ENCODE assay signal across 37 cellular contexts in the genomic region with DNA sequence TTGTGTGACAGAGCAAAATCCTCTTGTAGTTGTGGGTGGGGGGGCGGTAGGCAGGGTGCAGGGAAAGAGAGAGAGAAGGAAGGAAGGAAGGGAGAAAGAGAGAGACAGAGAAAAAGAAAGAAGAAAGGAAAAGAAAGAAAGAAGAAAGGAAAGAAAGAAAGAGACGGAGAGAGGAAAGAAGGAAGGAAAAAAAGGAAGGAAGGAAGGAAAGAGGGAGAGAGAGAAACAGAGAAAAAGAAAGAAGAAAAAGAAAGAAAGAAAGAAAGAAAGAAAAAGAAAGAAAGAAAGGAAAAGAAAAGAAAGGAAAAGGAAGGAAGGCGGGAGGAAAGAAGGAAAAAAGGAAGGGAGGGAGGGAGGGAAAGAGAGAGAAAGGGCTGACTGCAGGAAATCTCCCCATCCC. TPM values are rescaled to one million over a fixed set of nuclear protein-coding genes. Genes with fewer than 3 reads are reported as not detected.
"Had no signal": no experiment of that assay in that cellular context is flagged by ENCODE, and none has a peak within 500 bp of the region (broad histone marks: within the 10 kb centered on the region; RNA-seq: fewer than 3 reads in every experiment).

No MANE protein-coding gene starts in this region.

- DNase-seq: activated CD4-positive, alpha-beta memory T cell treated with anti-CD3 and anti-CD28 coated beads for 36 hours; activated CD4-positive, alpha-beta T cell treated with anti-CD3 and anti-CD28 coated beads for 4 hours; activated CD4-positive, alpha-beta T cell treated with anti-CD3 and anti-CD28 coated beads, Interleukin-2, amount 10 ng/mL, durations not matched to agents 24 days and 14 days; activated CD4-positive, alpha-beta T cell treated with anti-CD3 and anti-CD28 coated beads, Interleukin-2, amount 50 U/mL, for 1 hour; activated CD4-positive, alpha-beta T cell treated with anti-CD3 and anti-CD28 coated beads, Interleukin-2, amount 50 U/mL, for 4 hours; activated CD4-positive, CD25-positive, alpha-beta regulatory T cell; activated CD8-positive, alpha-beta memory T cell treated with anti-CD3 and anti-CD28 coated beads, Interleukin-2, amount 50 U/mL, for 48 hours; activated CD8-positive, alpha-beta T cell treated with anti-CD3 and anti-CD28 coated beads for 36 hours; activated gamma-delta T cell treated with Interleukin-2 at 50 U/mL for 16 hours; activated naive CD4-positive, alpha-beta T cell; activated naive CD4-positive, alpha-beta T cell treated with anti-CD3 and anti-CD28 coated beads for 36 hours; activated naive CD4-positive, alpha-beta T cell treated with anti-CD3 and anti-CD28 coated beads, Interleukin-2, amount 50 U/mL, for 16 hours; activated naive CD8-positive, alpha-beta T cell treated with anti-CD3 and anti-CD28 coated beads for 36 hours; activated T-cell treated with anti-CD3 and anti-CD28 coated beads, Interleukin-2, amount 50 U/mL, for 48 hours; adrenal gland; amniotic stem cell; brain microvascular endothelial cell; central memory CD4-positive, alpha-beta T cell; T-cell; T-helper 2 cell; T-helper 9 cell; WERI-Rb-1 had no signal

- H3K9me3 ChIP-seq: adrenal gland, body of pancreas, breast epithelium had no signal

- H3K27me3 Mint-ChIP-seq: activated naive CD8-positive, alpha-beta T cell treated with anti-CD3 and anti-CD28 coated beads for 36 hours had no signal

- FAIRE-seq: astrocyte, colon, TTC549 had no signal

- H3K36me3 Mint-ChIP-seq: activated CD4-positive, alpha-beta memory T cell treated with anti-CD3 and anti-CD28 coated beads for 36 hours; activated naive CD4-positive, alpha-beta T cell treated with anti-CD3 and anti-CD28 coated beads, Interleukin-2, amount 50 U/mL, for 72 hours; activated naive CD8-positive, alpha-beta T cell treated with anti-CD3 and anti-CD28 coated beads for 36 hours; T-cell; WTC11 had no signal

- H3K4me3 Mint-ChIP-seq: activated CD4-positive, alpha-beta memory T cell treated with anti-CD3 and anti-CD28 coated beads for 36 hours; activated CD4-positive, alpha-beta T cell treated with anti-CD3 and anti-CD28 coated beads, Interleukin-2, amount 10 ng/mL, durations not matched to agents 24 days and 14 days; activated CD8-positive, alpha-beta T cell treated with anti-CD3 and anti-CD28 coated beads for 36 hours; activated naive CD4-positive, alpha-beta T cell treated with anti-CD3 and anti-CD28 coated beads for 36 hours; activated naive CD8-positive, alpha-beta T cell treated with anti-CD3 and anti-CD28 coated beads for 36 hours; activated T-cell treated with anti-CD3 and anti-CD28 coated beads, Interleukin-2, amount 50 U/mL, for 24 hours; T-cell; T-helper 2 cell treated with Interferon-gamma antibody and Interleukin-4, amounts not matched to agents 5 μg/mL and 100 μg/mL, for 36 hours; WTC11 had no signal

- H3K27ac Mint-ChIP-seq: activated CD4-positive, alpha-beta memory T cell treated with anti-CD3 and anti-CD28 coated beads for 36 hours; activated CD4-positive, alpha-beta T cell treated with anti-CD3 and anti-CD28 coated beads, Interleukin-2, amount 10 ng/mL, durations not matched to agents 24 days and 14 days; activated CD8-positive, alpha-beta T cell treated with anti-CD3 and anti-CD28 coated beads for 36 hours; activated naive CD4-positive, alpha-beta T cell treated with anti-CD3 and anti-CD28 coated beads for 36 hours; activated naive CD8-positive, alpha-beta T cell treated with anti-CD3 and anti-CD28 coated beads for 36 hours; activated T-cell treated with anti-CD3 and anti-CD28 coated beads, Interleukin-2, amount 50 U/mL, for 24 hours; T-cell; T-helper 2 cell treated with Interferon-gamma antibody and Interleukin-4, amounts not matched to agents 5 μg/mL and 100 μg/mL, for 36 hours; WTC11 had no signal

- ATAC-seq: activated CD4-positive, CD25-positive, alpha-beta regulatory T cell treated with anti-CD3 and anti-CD28 coated beads, Interleukin-2, amount 50 U/mL, for 24 hours; activated CD8-positive, alpha-beta T cell treated with anti-CD3 and anti-CD28 coated beads for 36 hours; body of pancreas; T-cell; WTC11 had no signal

- H3K9me3 Mint-ChIP-seq: activated CD4-positive, alpha-beta memory T cell treated with anti-CD3 and anti-CD28 coated beads for 36 hours; activated CD4-positive, alpha-beta T cell treated with anti-CD3 and anti-CD28 coated beads, Interleukin-2, amount 10 ng/mL, durations not matched to agents 24 days and 14 days; activated CD8-positive, alpha-beta T cell treated with anti-CD3 and anti-CD28 coated beads for 36 hours; activated naive CD4-positive, alpha-beta T cell treated with anti-CD3 and anti-CD28 coated beads for 36 hours; activated naive CD4-positive, alpha-beta T cell treated with anti-CD3 and anti-CD28 coated beads, Interleukin-2, amount 50 U/mL, for 72 hours; activated naive CD8-positive, alpha-beta T cell treated with anti-CD3 and anti-CD28 coated beads for 36 hours; activated T-cell treated with anti-CD3 and anti-CD28 coated beads, Interleukin-2, amount 50 U/mL, for 24 hours; T-cell; T-helper 2 cell treated with Interferon-gamma antibody and Interleukin-4, amounts not matched to agents 5 μg/mL and 100 μg/mL, for 36 hours; WTC11 had no signal

- H3K4me1 ChIP-seq: breast epithelium had no signal

- H3K4me1 Mint-ChIP-seq: activated CD4-positive, alpha-beta T cell treated with anti-CD3 and anti-CD28 coated beads, Interleukin-2, amount 10 ng/mL, durations not matched to agents 24 days and 14 days; T-cell; WTC11 had no signal

- H3K27me3 ChIP-seq: adrenal gland, body of pancreas, brain microvascular endothelial cell, breast epithelium had no signal

- H3K27ac ChIP-seq: body of pancreas, brain microvascular endothelial cell, WERI-Rb-1 had no signal

- H3K36me3 ChIP-seq: adrenal gland, brain microvascular endothelial cell, breast epithelium, WERI-Rb-1 had no signal

- H3K4me3 ChIP-seq: adrenal gland, body of pancreas, breast epithelium had no signal

RNA-seq across cellular contexts. Expression of a gene that starts 29.2 kb away (rescaled TPM):
- total RNA-seq: activated CD4-positive, alpha-beta memory T cell treated with anti-CD3 and anti-CD28 coated beads for 36 hours; activated CD4-positive, alpha-beta T cell treated with anti-CD3 and anti-CD28 coated beads, Interleukin-2, amount 10 ng/mL, durations not matched to agents 24 days and 14 days; activated CD8-positive, alpha-beta memory T cell treated with anti-CD3 and anti-CD28 coated beads for 36 hours; activated CD8-positive, alpha-beta T cell treated with anti-CD3 and anti-CD28 coated beads for 36 hours; activated naive CD4-positive, alpha-beta T cell treated with anti-CD3 and anti-CD28 coated beads for 36 hours; activated naive CD4-positive, alpha-beta T cell treated with anti-CD3 and anti-CD28 coated beads, Interleukin-2, amount 50 U/mL, for 72 hours; activated naive CD8-positive, alpha-beta T cell treated with anti-CD3 and anti-CD28 coated beads for 36 hours; astrocyte; body of pancreas; breast epithelium; cardiac septum; cerebellum; T-cell; T-helper 1 cell treated with Interleukin-12 subunit alpha and Interleukin-12 subunit beta and Interleukin-4 antibody, amounts not matched to agents 30 ng/mL and 1 ng/mL, for 36 hours; WTC11 had no signal
- polyA plus RNA-seq: aorta had no signal

RNA-seq across cellular contexts. Expression of a gene that starts 40.4 kb away (rescaled TPM):
- total RNA-seq: activated CD4-positive, alpha-beta memory T cell treated with anti-CD3 and anti-CD28 coated beads for 36 hours; activated CD4-positive, alpha-beta T cell treated with anti-CD3 and anti-CD28 coated beads, Interleukin-2, amount 10 ng/mL, durations not matched to agents 24 days and 14 days; activated CD8-positive, alpha-beta memory T cell treated with anti-CD3 and anti-CD28 coated beads for 36 hours; activated CD8-positive, alpha-beta T cell treated with anti-CD3 and anti-CD28 coated beads for 36 hours; activated naive CD4-positive, alpha-beta T cell treated with anti-CD3 and anti-CD28 coated beads for 36 hours; activated naive CD4-positive, alpha-beta T cell treated with anti-CD3 and anti-CD28 coated beads, Interleukin-2, amount 50 U/mL, for 72 hours; activated naive CD8-positive, alpha-beta T cell treated with anti-CD3 and anti-CD28 coated beads for 36 hours; astrocyte; cardiac septum; T-cell; T-helper 1 cell treated with Interleukin-12 subunit alpha and Interleukin-12 subunit beta and Interleukin-4 antibody, amounts not matched to agents 30 ng/mL and 1 ng/mL, for 36 hours had no signal

RNA-seq across cellular contexts. Expression of a gene that starts 51.4 kb away (rescaled TPM):
- total RNA-seq: activated CD4-positive, alpha-beta memory T cell treated with anti-CD3 and anti-CD28 coated beads for 36 hours; activated CD4-positive, alpha-beta T cell treated with anti-CD3 and anti-CD28 coated beads, Interleukin-2, amount 10 ng/mL, durations not matched to agents 24 days and 14 days; activated CD8-positive, alpha-beta memory T cell treated with anti-CD3 and anti-CD28 coated beads for 36 hours; activated CD8-positive, alpha-beta T cell treated with anti-CD3 and anti-CD28 coated beads for 36 hours; activated naive CD4-positive, alpha-beta T cell treated with anti-CD3 and anti-CD28 coated beads for 36 hours; activated naive CD4-positive, alpha-beta T cell treated with anti-CD3 and anti-CD28 coated beads, Interleukin-2, amount 50 U/mL, for 72 hours; activated naive CD8-positive, alpha-beta T cell treated with anti-CD3 and anti-CD28 coated beads for 36 hours; astrocyte; body of pancreas; cardiac septum; T-cell; T-helper 1 cell treated with Interleukin-12 subunit alpha and Interleukin-12 subunit beta and Interleukin-4 antibody, amounts not matched to agents 30 ng/mL and 1 ng/mL, for 36 hours had no signal
- polyA plus RNA-seq: aorta had no signal
